Comparison of ENCODE assay signal across 22 cellular contexts in the genomic region with DNA sequence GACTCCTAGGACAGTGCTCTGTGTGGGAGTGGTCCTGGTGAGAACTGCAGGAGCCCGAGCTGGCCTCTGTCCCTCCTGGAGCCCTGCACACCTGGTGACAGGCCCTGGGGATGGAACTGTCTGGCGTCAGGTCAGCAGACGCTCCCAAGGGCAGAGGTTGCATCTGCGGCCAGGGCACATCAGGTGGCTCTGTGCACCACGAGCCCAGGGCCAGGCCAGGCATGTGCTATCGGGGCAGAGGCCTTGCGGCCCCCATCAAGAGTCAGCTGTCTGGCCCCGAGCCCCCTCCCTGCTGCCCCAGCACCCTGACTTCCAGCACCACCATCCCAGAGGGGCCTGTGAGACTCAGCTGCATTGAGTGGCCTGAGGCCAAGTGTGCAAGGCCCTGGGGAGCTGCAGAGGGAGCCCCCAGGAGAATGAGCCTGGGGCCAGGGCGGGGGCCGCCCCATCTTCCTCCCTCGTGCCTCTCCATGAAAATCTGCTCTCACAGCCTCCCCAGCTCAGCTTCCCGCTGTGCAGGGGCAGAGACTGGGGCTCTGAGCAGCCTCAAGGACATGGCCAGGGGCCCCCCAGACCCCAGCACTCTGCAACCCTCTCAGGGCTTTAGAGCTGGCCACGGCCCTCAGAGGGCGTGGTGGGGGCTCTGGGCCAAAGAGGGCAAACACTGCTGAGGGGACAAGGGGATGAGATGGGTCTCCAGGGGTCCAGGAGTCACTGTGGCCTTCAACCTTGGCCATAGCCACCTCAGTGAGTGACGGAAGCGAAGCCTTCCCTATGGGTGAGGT. TPM values are rescaled to one million over a fixed set of nuclear protein-coding genes. Genes with fewer than 3 reads are reported as not detected.
DNase-seq lines count a peak whose midpoint lies in the region; ATAC-seq and TF ChIP-seq lines count a peak whose summit lies in the region.
"Had no signal": no experiment of that assay in that cellular context is flagged by ENCODE, and none has a peak within 500 bp of the region (broad histone marks: within the 10 kb centered on the region; RNA-seq: fewer than 3 reads in every experiment).

No MANE protein-coding gene starts in this region.

- TF ChIP-seq CTCF in osteoblast (IDR thresholded peaks at IDR 0.05; ENCODE audit: extremely low read depth, low read depth, low read length): no peak
- no peak for TF ChIP-seq CTCF in upper lobe of right lung (IDR thresholded peaks at IDR 0.05)

- ATAC-seq in central memory CD8-positive, alpha-beta T cell (replicated peaks; ENCODE audit: extremely low read depth, poor library complexity, severe bottlenecking): no peak
- no peak for ATAC-seq in upper lobe of right lung
- no peak for ATAC-seq in HG03432 (IDR thresholded peaks at IDR 0.05; ENCODE audit: unreplicated experiment)
- ATAC-seq in HG03095 (IDR thresholded peaks at IDR 0.05; ENCODE audit: unreplicated experiment): no peak
- ATAC-seq in activated CD4-positive, alpha-beta T cell treated with anti-CD3 and anti-CD28 coated beads for 36 hours: no peak
- ATAC-seq: GM12878, Panc1 had no signal

- H3K4me2 ChIP-seq in osteoblast (ENCODE audit: insufficient read depth, low read length): no peak overlapping the region

- H3K4me1 ChIP-seq in osteoblast (ENCODE audit: insufficient read depth, low read length) (no peaks in the 10 kb centered on the region), upper lobe of right lung (no peaks in the 10 kb centered on the region)
- H3K4me1 ChIP-seq: BE2C had no signal

- H3K36me3 Mint-ChIP-seq in central memory CD8-positive, alpha-beta T cell (ENCODE audit: insufficient read depth): peaks cover 3% of the 10 kb centered on the region
- no peaks in the 10 kb centered on the region for H3K36me3 Mint-ChIP-seq in activated CD4-positive, alpha-beta T cell treated with anti-CD3 and anti-CD28 coated beads for 36 hours (ENCODE audit: low read depth)

- intact Hi-C loops in upper lobe of right lung (cut with DNase I): no loop called here
- intact Hi-C loops in activated CD4-positive, alpha-beta T cell treated with anti-CD3 and anti-CD28 coated beads for 36 hours (cut with DNase I, micrococcal nuclease): loop anchor here in 1 of 2 experiments (5.0 kb wide), 1 partner anchor 126 kb away; no protein-coding TSS in a partner anchor

- H3K4me3 ChIP-seq in osteoblast (ENCODE audit: insufficient read depth, low read length) (no peak overlapping the region), upper lobe of right lung (no peak overlapping the region)
- H3K4me3 ChIP-seq: GM12878, SK-N-MC had no signal

- peak; percentile 61 for DNase-seq in activated effector memory CD4-positive, alpha-beta T cell treated with anti-CD3 and anti-CD28 coated beads, Interleukin-2, amount 50 U/mL, for 16 hours
- DNase-seq in activated effector memory CD4-positive, alpha-beta T cell treated with Interleukin-2 at 50 U/mL for 16 hours: no peak
- no peak for DNase-seq in central memory CD8-positive, alpha-beta T cell (ENCODE audit: low spot score in 2 of 2)
- DNase-seq in osteoblast (ENCODE audit: insufficient read length, low spot score, missing footprints): peak; percentile 65
- DNase-seq in upper lobe of right lung: peak; percentile 48
- DNase-seq in activated CD4-positive, alpha-beta T cell treated with anti-CD3 and anti-CD28 coated beads for 36 hours: no peak
- DNase-seq: 8988T, BE2C, DND-41, GDM1, HFFc6, NCI-H1105, NCI-H187, NCI-H226, NCI-H524 treated with DMSO at 0.1 percent for 48 hours, Right ventricle myocardium superior had no signal

- no peak overlapping the region for H2AFZ ChIP-seq in osteoblast (ENCODE audit: low read length)

- POLR2A ChIA-PET in activated CD4-positive, alpha-beta T cell treated with anti-CD3 and anti-CD28 coated beads for 36 hours (lab: Charles Lee): no interaction called here

- peaks cover 3% of the 10 kb centered on the region for H3K9me3 Mint-ChIP-seq in central memory CD8-positive, alpha-beta T cell
- H3K9me3 Mint-ChIP-seq in activated CD4-positive, alpha-beta T cell treated with anti-CD3 and anti-CD28 coated beads for 36 hours (ENCODE audit: low read depth): peaks cover 3% of the 10 kb centered on the region

- H3K4me3 Mint-ChIP-seq in central memory CD8-positive, alpha-beta T cell: no peak overlapping the region
- no peak overlapping the region for H3K4me3 Mint-ChIP-seq in activated CD4-positive, alpha-beta T cell treated with anti-CD3 and anti-CD28 coated beads for 36 hours
- H3K4me3 Mint-ChIP-seq: CD8-positive, alpha-beta memory T cell; HFFc6 had no signal

- CTCF ChIA-PET in activated CD4-positive, alpha-beta T cell treated with anti-CD3 and anti-CD28 coated beads for 36 hours (lab: Charles Lee): no interaction called here

- no peaks in the 10 kb centered on the region for H3K36me3 ChIP-seq in osteoblast (ENCODE audit: insufficient read depth, low read length)
- no peaks in the 10 kb centered on the region for H3K36me3 ChIP-seq in upper lobe of right lung
- H3K36me3 ChIP-seq: BE2C had no signal

- H3K27me3 ChIP-seq in osteoblast (ENCODE audit: insufficient read depth, low read length): no peaks in the 10 kb centered on the region
- H3K27me3 ChIP-seq in upper lobe of right lung: no peaks in the 10 kb centered on the region
- H3K27me3 ChIP-seq: BE2C had no signal

- peak overlapping the region; percentile 49 for H3K27ac Mint-ChIP-seq in central memory CD8-positive, alpha-beta T cell (ENCODE audit: low read depth)
- H3K27ac Mint-ChIP-seq in activated CD4-positive, alpha-beta T cell treated with anti-CD3 and anti-CD28 coated beads for 36 hours: no peak overlapping the region
- H3K27ac Mint-ChIP-seq: HFFc6 had no signal

- H3K9me3 ChIP-seq in osteoblast (ENCODE audit: low read depth, low read length) (no peaks in the 10 kb centered on the region), upper lobe of right lung (no peaks in the 10 kb centered on the region)
- H3K9me3 ChIP-seq: BE2C had no signal

- H3K27me3 Mint-ChIP-seq in central memory CD8-positive, alpha-beta T cell: no peaks in the 10 kb centered on the region
- H3K27me3 Mint-ChIP-seq in activated CD4-positive, alpha-beta T cell treated with anti-CD3 and anti-CD28 coated beads for 36 hours: no peaks in the 10 kb centered on the region
- H3K27me3 Mint-ChIP-seq: CD8-positive, alpha-beta memory T cell had no signal

- no peaks in the 10 kb centered on the region for H3K79me2 ChIP-seq in osteoblast (ENCODE audit: insufficient read depth, low read length)

- no peaks in the 10 kb centered on the region for H3K4me1 Mint-ChIP-seq in central memory CD8-positive, alpha-beta T cell
- H3K4me1 Mint-ChIP-seq in activated CD4-positive, alpha-beta T cell treated with anti-CD3 and anti-CD28 coated beads for 36 hours: no peaks in the 10 kb centered on the region
- H3K4me1 Mint-ChIP-seq: CD8-positive, alpha-beta memory T cell had no signal

- H3K27ac ChIP-seq in osteoblast (ENCODE audit: low read depth, low read length) (no peak overlapping the region), upper lobe of right lung (no peak overlapping the region)
- H3K27ac ChIP-seq: SK-N-MC had no signal

- H4K20me1 ChIP-seq in osteoblast (ENCODE audit: insufficient read depth, low read length): no peaks in the 10 kb centered on the region

RNA-seq across cellular contexts. Expression of gene RTL6, which starts 56.4 kb away (rescaled TPM):
- total RNA-seq in osteoblast (26.5 and 30.4 TPM in 2 replicates), upper lobe of right lung (18.4 TPM)
- total RNA-seq in activated CD4-positive, alpha-beta T cell treated with anti-CD3 and anti-CD28 coated beads for 36 hours: 1 to 10 TPM; 7.4 to 8.0 TPM

Comparison
In these comparisons a context has a peak if more than half of its experiments do, and no peak if none do; other contexts are left out.
1. DNase-seq: peak in activated effector memory CD4-positive, alpha-beta T cell treated with anti-CD3 and anti-CD28 coated beads, Interleukin-2, amount 50 U/mL, for 16 hours (single experiment), osteoblast (single experiment) and upper lobe of right lung (single experiment); none in activated effector memory CD4-positive, alpha-beta T cell treated with Interleukin-2 at 50 U/mL for 16 hours (single experiment), central memory CD8-positive, alpha-beta T cell (0 of 2) and activated CD4-positive, alpha-beta T cell treated with anti-CD3 and anti-CD28 coated beads for 36 hours (single experiment).